19 cellular contexts compared by ENCODE assay signal in the genomic region with DNA sequence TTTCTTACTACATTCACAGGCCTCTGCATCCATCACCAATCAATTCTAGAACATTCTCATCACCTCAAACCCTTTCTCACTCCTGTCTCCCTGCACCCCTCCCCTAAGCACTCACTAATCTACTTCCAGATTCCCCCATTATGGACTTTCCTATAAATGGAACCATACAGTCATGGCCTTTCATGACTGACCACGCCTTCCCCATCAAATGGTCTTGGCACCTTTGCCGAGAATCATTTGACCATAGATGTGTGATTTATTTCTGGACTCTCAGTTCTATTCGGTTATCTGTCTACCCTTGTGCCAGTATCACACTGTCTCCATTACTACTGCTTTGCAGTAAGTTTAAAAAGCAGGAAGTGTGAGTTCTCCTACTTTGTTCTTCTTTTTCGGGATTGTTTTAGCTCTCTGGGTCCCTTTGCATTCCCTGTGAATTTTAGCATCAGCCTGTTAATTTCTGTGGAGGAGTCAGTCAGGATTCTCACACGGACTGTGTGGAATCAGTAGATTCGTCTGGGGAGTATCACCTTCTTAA.
"Had no signal": no experiment of that assay in that cellular context is flagged by ENCODE, and none has a peak within 500 bp of the region (broad histone marks: within the 10 kb centered on the region; RNA-seq: fewer than 3 reads in every experiment).

No MANE protein-coding gene starts in this region.

- H3K9me3 Mint-ChIP-seq: activated naive CD4-positive, alpha-beta T cell treated with anti-CD3 and anti-CD28 coated beads, Interleukin-2, amount 50 U/mL, for 72 hours; activated T-cell treated with anti-CD3 and anti-CD28 coated beads, Interleukin-2, amount 50 U/mL, for 24 hours; nephron had no signal

- ATAC-seq: activated CD8-positive, alpha-beta memory T cell treated with anti-CD3 and anti-CD28 coated beads, Interleukin-2, amount 10 ng/mL, durations not matched to agents 7 days and 5 days; activated naive CD4-positive, alpha-beta T cell treated with anti-CD3 and anti-CD28 coated beads, Interleukin-2, amount 50 U/mL, for 72 hours; left lobe of liver; SK-N-SH treated with all-trans-retinoic acid at 6 μM for 48 hours had no signal

- H3K4me1 ChIP-seq: tibial nerve, uterus had no signal

- H3K27ac ChIP-seq: brain microvascular endothelial cell had no signal

- H3K4me3 Mint-ChIP-seq: activated CD8-positive, alpha-beta memory T cell treated with anti-CD3 and anti-CD28 coated beads, Interleukin-2, amount 10 ng/mL, durations not matched to agents 7 days and 5 days; activated T-cell treated with anti-CD3 and anti-CD28 coated beads, Interleukin-2, amount 50 U/mL, for 24 hours; nephron had no signal

- H3K9me3 ChIP-seq: uterus had no signal

- H3K4me3 ChIP-seq: tibial nerve, uterus had no signal

- H3K36me3 ChIP-seq: uterus had no signal

- DNase-seq: activated CD4-positive, alpha-beta T cell treated with anti-CD3 and anti-CD28 coated beads for 1 hour; activated CD4-positive, alpha-beta T cell treated with anti-CD3 and anti-CD28 coated beads, Interleukin-2, amount 50 U/mL, for 4 hours; activated CD8-positive, alpha-beta memory T cell treated with anti-CD3 and anti-CD28 coated beads, Interleukin-2, amount 10 ng/mL, durations not matched to agents 7 days and 5 days; activated effector memory CD4-positive, alpha-beta T cell treated with Interleukin-2 at 50 U/mL for 16 hours; activated T-cell treated with anti-CD3 and anti-CD28 coated beads, Interleukin-2, amount 50 U/mL, for 24 hours; brain microvascular endothelial cell; foreskin melanocyte; islet precursor cell; occipital lobe; stimulated activated CD4-positive, alpha-beta T cell treated with anti-CD3 and anti-CD28 coated beads, Interleukin-12 subunit alpha, Interleukin-12 subunit beta, amount 100 ng/mL, for 4 hours; stimulated activated CD4-positive, alpha-beta T cell treated with anti-CD3 and anti-CD28 coated beads, Interleukin-2, amount 100 ng/mL, for 24 hours; substantia nigra; T-helper 1 cell; uterus had no signal

- H3K27ac Mint-ChIP-seq: activated CD8-positive, alpha-beta memory T cell treated with anti-CD3 and anti-CD28 coated beads, Interleukin-2, amount 10 ng/mL, durations not matched to agents 7 days and 5 days had no signal

- H3K27me3 Mint-ChIP-seq: activated CD8-positive, alpha-beta memory T cell treated with anti-CD3 and anti-CD28 coated beads, Interleukin-2, amount 10 ng/mL, durations not matched to agents 7 days and 5 days; activated T-cell treated with anti-CD3 and anti-CD28 coated beads, Interleukin-2, amount 50 U/mL, for 24 hours had no signal

- H3K27me3 ChIP-seq: brain microvascular endothelial cell, tibial nerve, uterus had no signal

- H3K4me1 Mint-ChIP-seq: activated CD8-positive, alpha-beta memory T cell treated with anti-CD3 and anti-CD28 coated beads, Interleukin-2, amount 10 ng/mL, durations not matched to agents 7 days and 5 days had no signal
